8 cellular contexts compared by ENCODE assay signal in genomic region chr18:47754311-47755101, GRCh38.
DNase-seq lines count a peak whose midpoint lies in the region; ATAC-seq and TF ChIP-seq lines count a peak whose summit lies in the region.

No MANE protein-coding gene starts in this region.

- H3K79me2 ChIP-seq in HCT116 (ENCODE audit: insufficient read depth, low read length): no peaks in the 10 kb centered on the region

- no peak overlapping the region for H3K27ac ChIP-seq in C4-2B
- H3K27ac ChIP-seq in HCT116 (ENCODE audit: low read depth, low read length): no peak overlapping the region
- no peak overlapping the region for H3K27ac ChIP-seq in right atrium auricular region

- no peak for TF ChIP-seq POLR2A in HCT116 (IDR thresholded peaks at IDR 0.05; ENCODE audit: borderline replicate concordance, extremely low read depth, insufficient read depth, insufficient read length)

- BruUV-seq in HCT116 (replicated peaks; lab: Mats Ljungman, UMichigan): no TSS peak

- no peaks in the 10 kb centered on the region for H3K9me2 ChIP-seq in HCT116 (ENCODE audit: insufficient read depth)

- peak; percentile 75 for TF ChIP-seq RAD21 in HCT116 (IDR thresholded peaks at IDR 0.05; ENCODE audit: low read depth)

- TF ChIP-seq CTCF in C4-2B (conservative IDR thresholded peaks at IDR 0.05) (peak; percentile 93), HCT116 (IDR thresholded peaks at IDR 0.05 in 2 of 3, conservative IDR thresholded peaks at IDR 0.05 in 1 of 3; ENCODE audit: borderline replicate concordance in 1 of 3, insufficient read depth in 1 of 3, low read depth in 2 of 3, low read length in 2 of 3) (peak; percentile 82 to 99 (median 98)), right atrium auricular region (IDR thresholded peaks at IDR 0.05) (peak; percentile 36 to 72)

- ATAC-seq in HCT116: peak; percentile 89

- H4K20me1 ChIP-seq in HCT116 (ENCODE audit: insufficient read depth): no peaks in the 10 kb centered on the region

- RAD21 ChIA-PET in HCT116 (lab: Charles Lee; ENCODE audit: low non-redundant PET in 1 of 2, low total read pairs in 2 of 2, uncharacterized antibody in 2 of 2, unreplicated experiment in 2 of 2): interaction anchor here in 1 of 2 experiments (0.7 kb wide), 1 partner anchor 208 kb away, joined by 3 read pairs; no protein-coding TSS in a partner anchor

- POLR2A ChIA-PET in HCT116 (lab: Charles Lee): no interaction called here

- H2AFZ ChIP-seq in HCT116 (ENCODE audit: low read depth, low read length, poor library complexity, severe bottlenecking): no peak overlapping the region

- H3K9me3 ChIP-seq in HCT116 (ENCODE audit: control insufficient read depth in 1 of 2, insufficient read depth in 1 of 2, low read depth in 1 of 2, low read length in 2 of 2) (peaks cover 1 to 5% of the 10 kb centered on the region in 2 experiments; a peak in 3 of 4 replicates), NT2/D1 (ENCODE audit: insufficient read depth, low read length) (peaks cover 11% of the 10 kb centered on the region; the same call in 1 of the 2 replicates), right atrium auricular region (no peaks in the 10 kb centered on the region)

- H3K4me1 ChIP-seq in HCT116 (ENCODE audit: control insufficient read depth in 1 of 2, insufficient read depth in 2 of 2, low read length in 2 of 2) (peaks cover 0 to 6% of the 10 kb centered on the region in 2 experiments; a peak in 1 of 4 replicates), NT2/D1 (ENCODE audit: insufficient read depth, insufficient read length) (no peaks in the 10 kb centered on the region), right atrium auricular region (no peaks in the 10 kb centered on the region)

- DNase-seq in HCT116 (ENCODE audit: low read depth, low spot score) (peak; percentile 37), NT2/D1 (ENCODE audit: low read depth, low spot score) (peak; percentile 63), right atrium auricular region (ENCODE audit: low spot score) (peak; percentile 49), epidermal melanocyte (ENCODE audit: insufficient read length, low spot score) (no peak), Kasumi-1 (lab: John Stamatoyannopoulos, UW) (no peak)
- DNase-seq in activated effector memory CD4-positive, alpha-beta T cell treated with Interleukin-2 at 50 U/mL for 16 hours: peak; percentile 16
- DNase-seq in stimulated activated CD4-positive, alpha-beta T cell treated with anti-CD3 and anti-CD28 coated beads, Interleukin-4, amount 100 ng/mL, for 24 hours: peak; percentile 55

- H3K36me3 ChIP-seq in HCT116 (ENCODE audit: control insufficient read depth in 1 of 2, insufficient read depth in 2 of 2, low read length in 2 of 2) (no peaks in the 10 kb centered on the region), NT2/D1 (ENCODE audit: insufficient read depth, insufficient read length, low read length) (no peaks in the 10 kb centered on the region), right atrium auricular region (no peaks in the 10 kb centered on the region)

- peak overlapping the region; percentile 53 for H3K4me2 ChIP-seq in HCT116 (ENCODE audit: low read length)

- H3K4me3 ChIP-seq in HCT116 (replicated peaks in 1 of 2; ENCODE audit: low read depth in 1 of 2, low read length in 2 of 2): no peak overlapping the region
- peak overlapping the region; percentile 45 for H3K4me3 ChIP-seq in NT2/D1 (ENCODE audit: insufficient read length, low read depth)
- H3K4me3 ChIP-seq in right atrium auricular region: no peak overlapping the region

- CTCF ChIA-PET in HCT116 (lab: Charles Lee): interaction anchor here (0.5 to 3.7 kb wide), 12 partner anchors 9 to 703 kb away, joined by 3 to 20 read pairs (median 3); partner anchors contain the start of gene SMAD2

- intact Hi-C loops in HCT116 (cut with micrococcal nuclease): loop anchor here (1.0 to 5.0 kb wide), 2 partner anchors 539 to 652 kb away; no protein-coding TSS in a partner anchor

- H3K9ac ChIP-seq in HCT116 (ENCODE audit: low read length) (no peak overlapping the region), NT2/D1 (ENCODE audit: insufficient read length, low read depth) (peak overlapping the region; percentile 21)

- H3K27me3 ChIP-seq in HCT116 (ENCODE audit: insufficient read depth, low read length) (no peaks in the 10 kb centered on the region), NT2/D1 (ENCODE audit: insufficient read depth, insufficient read length) (no peaks in the 10 kb centered on the region), right atrium auricular region (no peaks in the 10 kb centered on the region)

TF ChIP-seq in HCT116, 20 proteins besides CTCF, POLR2A, EP300 and RAD21:
- TF ChIP-seq YY1 (IDR thresholded peaks at IDR 0.05; ENCODE audit: extremely low read depth, insufficient replicate concordance, low read depth, low read length): peak; percentile 38
- no peak for TF ChIP-seq REST (IDR thresholded peaks at IDR 0.05; ENCODE audit: low read depth)

Comparison
In these comparisons a context has a peak if more than half of its experiments do, and no peak if none do; other contexts are left out.
1. DNase-seq: peak in HCT116 (single experiment), NT2/D1 (single experiment), activated effector memory CD4-positive, alpha-beta T cell treated with Interleukin-2 at 50 U/mL for 16 hours (single experiment), right atrium auricular region (single experiment) and stimulated activated CD4-positive, alpha-beta T cell treated with anti-CD3 and anti-CD28 coated beads, Interleukin-4, amount 100 ng/mL, for 24 hours (single experiment); none in epidermal melanocyte (single experiment) and Kasumi-1 (0 of 2).
2. Peak in every context shown above with its lines, with median percentiles within 50 percentile points of each other: CTCF ChIP-seq.